Comparison of ENCODE assay signal across 8 cellular contexts in genomic region chr12:31403099-31403607, GRCh38.
DNase-seq lines count a peak whose midpoint lies in the region; ATAC-seq lines count a peak whose summit lies in the region.
"Not testable (repeated sequence)": the region's sequence is repeated elsewhere in the genome, so short reads cannot be mapped to it uniquely, and the experiment has no call there.

No MANE protein-coding gene starts in this region.

- in situ Hi-C loops in Caki2 (cut with HindIII; ENCODE audit: low pct_unique_long_range_greater_than_20kb, low sequenced_read_pairs), result not testable (repeated sequence)

- ATAC-seq in GM19468 (IDR thresholded peaks at IDR 0.05; ENCODE audit: extremely low read depth, unreplicated experiment) (peak; percentile 72), HG03521 (IDR thresholded peaks at IDR 0.05; ENCODE audit: unreplicated experiment) (peak; percentile 75)
- peak; percentile 95 to 96 for ATAC-seq in activated CD4-positive, CD25-positive, alpha-beta regulatory T cell treated with anti-CD3 and anti-CD28 coated beads, Interleukin-2, amount 50 U/mL, for 24 hours

- DNase-seq in Caki2 (ENCODE audit: low read depth) (peak; percentile 83), NCI-H510A treated with DMSO at 0.1 percent for 48 hours (lab: John Stamatoyannopoulos, UW) (peak; percentile 36), cerebellum (ENCODE audit: low spot score) (peak; percentile 85), kidney tubule cell (ENCODE audit: low spot score) (peak; percentile 87)
- peak; percentile 13 for DNase-seq in stimulated activated CD4-positive, alpha-beta T cell treated with anti-CD3 and anti-CD28 coated beads, Interleukin-4, amount 100 ng/mL, for 1 hour

Comparison
In these comparisons a context has a peak if more than half of its experiments do, and no peak if none do; other contexts are left out.
1. Peak in every context shown above with its lines: DNase-seq and ATAC-seq.
2. DNase-seq: peak in every context shown above with its lines; median percentile 87 in kidney tubule cell; 85 in cerebellum; 83 in Caki2; 36 in NCI-H510A treated with DMSO at 0.1 percent for 48 hours; 13 in stimulated activated CD4-positive, alpha-beta T cell treated with anti-CD3 and anti-CD28 coated beads, Interleukin-4, amount 100 ng/mL, for 1 hour.